In genomic region chr6:127794405-127794804, GRCh38 we compare ENCODE assay signal across 18 cellular contexts.
A peak's percentile ranks its signal among the peaks of the same experiment; 100 is the strongest.
DNase-seq lines count a peak whose midpoint lies in the region; ATAC-seq and TF ChIP-seq lines count a peak whose summit lies in the region.
"Had no signal": no experiment of that assay in that cellular context is flagged by ENCODE, and none has a peak within 500 bp of the region (broad histone marks: within the 10 kb centered on the region; RNA-seq: fewer than 3 reads in every experiment).

No MANE protein-coding gene starts in this region.

- H3K36me3 ChIP-seq in CD4-positive, alpha-beta memory T cell (ENCODE audit: insufficient read depth, low read length): no peaks in the 10 kb centered on the region

- H3K36me3 Mint-ChIP-seq in activated CD4-positive, alpha-beta T cell treated with anti-CD3 and anti-CD28 coated beads, Interleukin-2, amount 10 ng/mL, durations not matched to agents 24 days and 14 days (ENCODE audit: low read depth): peaks cover 55% of the 10 kb centered on the region
- peaks cover 37 to 43% of the 10 kb centered on the region in 2 donors for H3K36me3 Mint-ChIP-seq in CD4-positive, alpha-beta memory T cell
- H3K36me3 Mint-ChIP-seq in activated CD8-positive, alpha-beta T cell treated with anti-CD3 and anti-CD28 coated beads for 36 hours (ENCODE audit: low read depth): peaks cover 65% of the 10 kb centered on the region
- peaks cover 19% of the 10 kb centered on the region for H3K36me3 Mint-ChIP-seq in effector memory CD8-positive, alpha-beta T cell (ENCODE audit: insufficient read depth)

- H3K27ac Mint-ChIP-seq in activated CD4-positive, alpha-beta T cell treated with anti-CD3 and anti-CD28 coated beads, Interleukin-2, amount 10 ng/mL, durations not matched to agents 24 days and 14 days: peak overlapping the region; percentile 20
- H3K27ac Mint-ChIP-seq in CD4-positive, alpha-beta memory T cell: peak overlapping the region; percentile 9 to 93 (median 23)
- H3K27ac Mint-ChIP-seq in activated CD8-positive, alpha-beta T cell treated with anti-CD3 and anti-CD28 coated beads for 36 hours: peak overlapping the region; percentile 66
- H3K27ac Mint-ChIP-seq in effector memory CD8-positive, alpha-beta T cell: peak overlapping the region in 1 of 2 donors; percentile 54

- no peak overlapping the region for H3K4me3 ChIP-seq in CD4-positive, alpha-beta memory T cell (ENCODE audit: low read length in 2 of 2)

- no peak for DNase-seq in activated CD4-positive, alpha-beta T cell treated with anti-CD3 and anti-CD28 coated beads, Interleukin-2, amount 10 ng/mL, durations not matched to agents 24 days and 14 days
- DNase-seq in activated CD4-positive, alpha-beta T cell treated with anti-CD3 and anti-CD28 coated beads for 48 hours: no peak
- DNase-seq in CD4-positive, alpha-beta memory T cell: no peak
- DNase-seq in activated CD8-positive, alpha-beta T cell treated with anti-CD3 and anti-CD28 coated beads for 36 hours: no peak
- no peak for DNase-seq in effector memory CD8-positive, alpha-beta T cell
- DNase-seq: C1 segment of cervical spinal cord, Caco-2, DMS153, KG1, NCI-H1092, NCI-H146, NCI-H2081 treated with DMSO at 0.1 percent for 48 hours, NCI-H526 treated with DMSO at 0.1 percent for 48 hours, SHP77 had no signal

- H3K27me3 Mint-ChIP-seq in activated CD4-positive, alpha-beta T cell treated with anti-CD3 and anti-CD28 coated beads, Interleukin-2, amount 10 ng/mL, durations not matched to agents 24 days and 14 days: no peaks in the 10 kb centered on the region
- H3K27me3 Mint-ChIP-seq in CD4-positive, alpha-beta memory T cell: no peaks in the 10 kb centered on the region
- H3K27me3 Mint-ChIP-seq in activated CD8-positive, alpha-beta T cell treated with anti-CD3 and anti-CD28 coated beads for 36 hours: no peaks in the 10 kb centered on the region
- H3K27me3 Mint-ChIP-seq in effector memory CD8-positive, alpha-beta T cell: no peaks in the 10 kb centered on the region

- H3K27ac ChIP-seq in CD4-positive, alpha-beta memory T cell (ENCODE audit: low read depth, low read length): no peak overlapping the region

- POLR2A ChIA-PET in CD4-positive, alpha-beta memory T cell (lab: Charles Lee; ENCODE audit: partially characterized antibody): no interaction called here
- POLR2A ChIA-PET in activated CD8-positive, alpha-beta T cell treated with anti-CD3 and anti-CD28 coated beads for 36 hours (lab: Charles Lee): no interaction called here

- peak; percentile 60 for ATAC-seq in activated CD8-positive, alpha-beta T cell treated with anti-CD3 and anti-CD28 coated beads for 36 hours
- ATAC-seq in effector memory CD8-positive, alpha-beta T cell (replicated peaks): peak; percentile 52
- ATAC-seq in GM18868 (IDR thresholded peaks at IDR 0.05; ENCODE audit: unreplicated experiment): no peak
- no peak for ATAC-seq in GM21423 (IDR thresholded peaks at IDR 0.05; ENCODE audit: unreplicated experiment)
- ATAC-seq in HG02798 (IDR thresholded peaks at IDR 0.05; ENCODE audit: poor library complexity, unreplicated experiment): no peak
- ATAC-seq: HepG2 had no signal

- CTCF ChIA-PET in CD4-positive, alpha-beta memory T cell (lab: Charles Lee; ENCODE audit: partially characterized antibody): no interaction called here
- CTCF ChIA-PET in activated CD8-positive, alpha-beta T cell treated with anti-CD3 and anti-CD28 coated beads for 36 hours (lab: Charles Lee): interaction anchor here (0.6 to 1.4 kb wide), 5 partner anchors 12 to 1996 kb away, joined by 3 read pairs; no protein-coding TSS in a partner anchor

- intact Hi-C loops in activated CD4-positive, alpha-beta T cell treated with anti-CD3 and anti-CD28 coated beads, Interleukin-2, amount 10 ng/mL, durations not matched to agents 24 days and 14 days (cut with micrococcal nuclease): no loop called here
- intact Hi-C loops in CD4-positive, alpha-beta memory T cell (cut with micrococcal nuclease): no loop called here
- intact Hi-C loops in activated CD8-positive, alpha-beta T cell treated with anti-CD3 and anti-CD28 coated beads for 36 hours (cut with micrococcal nuclease): no loop called here

- H3K4me1 Mint-ChIP-seq in activated CD4-positive, alpha-beta T cell treated with anti-CD3 and anti-CD28 coated beads, Interleukin-2, amount 10 ng/mL, durations not matched to agents 24 days and 14 days: peaks cover 30% of the 10 kb centered on the region
- peaks cover 63 to 85% (median 72%) of the 10 kb centered on the region in 4 donors for H3K4me1 Mint-ChIP-seq in CD4-positive, alpha-beta memory T cell
- H3K4me1 Mint-ChIP-seq in activated CD8-positive, alpha-beta T cell treated with anti-CD3 and anti-CD28 coated beads for 36 hours (ENCODE audit: low read depth): peaks cover 73% of the 10 kb centered on the region
- H3K4me1 Mint-ChIP-seq in effector memory CD8-positive, alpha-beta T cell (ENCODE audit: low read depth in 2 of 2): peaks cover 38 to 74% of the 10 kb centered on the region in 2 donors

- no peak overlapping the region for H3K4me3 Mint-ChIP-seq in activated CD4-positive, alpha-beta T cell treated with anti-CD3 and anti-CD28 coated beads, Interleukin-2, amount 10 ng/mL, durations not matched to agents 24 days and 14 days
- H3K4me3 Mint-ChIP-seq in CD4-positive, alpha-beta memory T cell: peak overlapping the region in 7 of 8 donors; percentile 10 to 58 (median 33)
- no peak overlapping the region for H3K4me3 Mint-ChIP-seq in activated CD8-positive, alpha-beta T cell treated with anti-CD3 and anti-CD28 coated beads for 36 hours
- H3K4me3 Mint-ChIP-seq in effector memory CD8-positive, alpha-beta T cell: peak overlapping the region in 1 of 2 donors; percentile 3

- no peaks in the 10 kb centered on the region for H3K9me3 ChIP-seq in CD4-positive, alpha-beta memory T cell (ENCODE audit: control insufficient read depth in 1 of 2, low read length in 2 of 2)
- H3K9me3 ChIP-seq: Caco-2 had no signal

- no peaks in the 10 kb centered on the region for H3K27me3 ChIP-seq in CD4-positive, alpha-beta memory T cell (ENCODE audit: insufficient read depth, low read length)

- H3K4me1 ChIP-seq in CD4-positive, alpha-beta memory T cell (ENCODE audit: insufficient read depth, low read length): peaks cover 87% of the 10 kb centered on the region
- H3K4me1 ChIP-seq: Caco-2 had no signal

- no peak for TF ChIP-seq CTCF in activated CD8-positive, alpha-beta T cell treated with anti-CD3 and anti-CD28 coated beads for 36 hours (IDR thresholded peaks at IDR 0.05)

- peaks cover 7% of the 10 kb centered on the region for H3K9me3 Mint-ChIP-seq in activated CD4-positive, alpha-beta T cell treated with anti-CD3 and anti-CD28 coated beads, Interleukin-2, amount 10 ng/mL, durations not matched to agents 24 days and 14 days
- H3K9me3 Mint-ChIP-seq in CD4-positive, alpha-beta memory T cell: peaks cover 0 to 4% (median 0%) of the 10 kb centered on the region in 8 donors
- H3K9me3 Mint-ChIP-seq in activated CD8-positive, alpha-beta T cell treated with anti-CD3 and anti-CD28 coated beads for 36 hours: peaks cover 4% of the 10 kb centered on the region
- H3K9me3 Mint-ChIP-seq in effector memory CD8-positive, alpha-beta T cell: no peaks in the 10 kb centered on the region

Comparison
In these comparisons a context has a peak if more than half of its experiments do, and no peak if none do; other contexts are left out.
1. H3K4me3 Mint-ChIP-seq: peak in CD4-positive, alpha-beta memory T cell (7 of 8); none in activated CD4-positive, alpha-beta T cell treated with anti-CD3 and anti-CD28 coated beads, Interleukin-2, amount 10 ng/mL, durations not matched to agents 24 days and 14 days (single experiment) and activated CD8-positive, alpha-beta T cell treated with anti-CD3 and anti-CD28 coated beads for 36 hours (single experiment).
2. ATAC-seq: peak in activated CD8-positive, alpha-beta T cell treated with anti-CD3 and anti-CD28 coated beads for 36 hours (single experiment) and effector memory CD8-positive, alpha-beta T cell (single experiment); none in GM18868 (single experiment), GM21423 (single experiment) and HG02798 (single experiment).